In genomic region chr13:19863323-19864017, GRCh38 we compare ENCODE assay signal across 1 cellular context.
TF ChIP-seq lines count a peak whose summit lies in the region.

TSS of gene ZMYM5 (minus strand) at chr13:19863649. CDS start at chr13:19852180, 11,469 bp downstream.

TF ChIP-seq in HepG2, 621 proteins besides CTCF, POLR2A, EP300 and RAD21 (continued from another document and continues in another):
- TF ChIP-seq FOXO4 (CRISPR knock-in tag; conservative IDR thresholded peaks at IDR 0.05) (no peak), ZNF770 (CRISPR knock-in tag; IDR thresholded peaks at IDR 0.05) (peak; percentile 99), ZNF12 (CRISPR knock-in tag; IDR thresholded peaks at IDR 0.05) (no peak; the same call in 1 of the 2 replicates), BRF2 (CRISPR knock-in tag; IDR thresholded peaks at IDR 0.05) (peak; percentile 40; the same call in 1 of the 2 replicates), GATAD2A (CRISPR knock-in tag; IDR thresholded peaks at IDR 0.05) (peak; percentile 54; the same call in 1 of the 2 replicates), ZNF850 (CRISPR knock-in tag; conservative IDR thresholded peaks at IDR 0.05) (no peak; the same call in 1 of the 2 replicates), RARA (CRISPR knock-in tag; IDR thresholded peaks at IDR 0.05) (peak; percentile 19), SRSF1 (optimal IDR thresholded peaks at IDR 0.05; ENCODE audit: low read depth, low read length) (no peak), RFXAP (CRISPR knock-in tag; IDR thresholded peaks at IDR 0.05; ENCODE audit: borderline replicate concordance) (no peak), ZSCAN29 (CRISPR knock-in tag; conservative IDR thresholded peaks at IDR 0.05) (0 out of 2 replicates have a peak, but pooled peaks have one; percentile 55), ZBTB1 (CRISPR knock-in tag; IDR thresholded peaks at IDR 0.05; ENCODE audit: borderline replicate concordance) (no peak), ZXDC (CRISPR knock-in tag; IDR thresholded peaks at IDR 0.05) (no peak), DR1 (CRISPR knock-in tag; IDR thresholded peaks at IDR 0.05) (no peak), HMG20A (CRISPR knock-in tag; IDR thresholded peaks at IDR 0.05; ENCODE audit: borderline replicate concordance) (no peak), LBX2 (CRISPR knock-in tag; IDR thresholded peaks at IDR 0.05; ENCODE audit: borderline replicate concordance) (no peak), TERF1 (CRISPR knock-in tag; IDR thresholded peaks at IDR 0.05) (no peak), ZBTB8A (CRISPR knock-in tag; IDR thresholded peaks at IDR 0.05; ENCODE audit: borderline replicate concordance, low read depth) (no peak), ZBTB21 (CRISPR knock-in tag; IDR thresholded peaks at IDR 0.05) (no peak), POLR2G (IDR thresholded peaks at IDR 0.05; ENCODE audit: low read depth, low read length) (peak; percentile 69), MED13 (CRISPR knock-in tag; IDR thresholded peaks at IDR 0.05) (no peak), ZNF318 (CRISPR knock-in tag; IDR thresholded peaks at IDR 0.05) (no peak), HMG20B (CRISPR knock-in tag; conservative IDR thresholded peaks at IDR 0.05) (no peak), THRA (CRISPR knock-in tag; IDR thresholded peaks at IDR 0.05; ENCODE audit: borderline replicate concordance) (no peak), ZNF546 (CRISPR knock-in tag; conservative IDR thresholded peaks at IDR 0.05) (0 out of 2 replicates have a peak, but pooled peaks have one; percentile 32), DDIT3 (CRISPR knock-in tag; IDR thresholded peaks at IDR 0.05) (no peak), SP140L (CRISPR knock-in tag; IDR thresholded peaks at IDR 0.05; ENCODE audit: borderline replicate concordance) (no peak), ZNF605 (CRISPR knock-in tag; IDR thresholded peaks at IDR 0.05) (no peak), TMF1 (CRISPR knock-in tag; IDR thresholded peaks at IDR 0.05; ENCODE audit: low read depth) (no peak), ZNF225 (CRISPR knock-in tag; IDR thresholded peaks at IDR 0.05) (no peak), CREM (IDR thresholded peaks at IDR 0.05) (peak; percentile 26; the same call in 1 of the 2 replicates), CREM (CRISPR knock-in tag; IDR thresholded peaks at IDR 0.05) (no peak), CENPBD1 (CRISPR knock-in tag; IDR thresholded peaks at IDR 0.05; ENCODE audit: borderline replicate concordance, low read depth) (no peak), ZNF660 (CRISPR knock-in tag; IDR thresholded peaks at IDR 0.05; ENCODE audit: borderline replicate concordance, low read depth) (no peak; the same call in 1 of the 2 replicates), ZNF124 (CRISPR knock-in tag; IDR thresholded peaks at IDR 0.05) (no peak), ZNF235 (CRISPR knock-in tag; IDR thresholded peaks at IDR 0.05; ENCODE audit: borderline replicate concordance) (no peak), CBFB (CRISPR knock-in tag; IDR thresholded peaks at IDR 0.05) (no peak), SRY (CRISPR knock-in tag; IDR thresholded peaks at IDR 0.05) (no peak), NFATC3 (CRISPR knock-in tag; IDR thresholded peaks at IDR 0.05) (no peak), TRIM24 (CRISPR knock-in tag; IDR thresholded peaks at IDR 0.05) (no peak), NFIB (CRISPR knock-in tag; IDR thresholded peaks at IDR 0.05; ENCODE audit: borderline replicate concordance) (no peak), KAT8 (CRISPR knock-in tag; IDR thresholded peaks at IDR 0.05) (peak; percentile 46; the same call in 1 of the 2 replicates), GABPA (IDR thresholded peaks at IDR 0.05; ENCODE audit: low read depth, low read length) (no peak), GABPA (CRISPR knock-in tag; IDR thresholded peaks at IDR 0.05; ENCODE audit: low read depth) (no peak), NR3C1 (CRISPR knock-in tag; IDR thresholded peaks at IDR 0.05) (no peak), SP5 (CRISPR knock-in tag; IDR thresholded peaks at IDR 0.05; ENCODE audit: borderline replicate concordance, low read depth) (peak; percentile 87), ZNF788 (CRISPR knock-in tag; IDR thresholded peaks at IDR 0.05; ENCODE audit: borderline replicate concordance) (peak; percentile 81; the same call in 1 of the 2 replicates)
